ENCODE assay signal across 15 cellular contexts in genomic region chr5:140301136-140301535, GRCh38. TPM values are rescaled to one million over a fixed set of nuclear protein-coding genes. Genes with fewer than 3 reads are reported as not detected.
DNase-seq lines count a peak whose midpoint lies in the region; ATAC-seq and TF ChIP-seq lines count a peak whose summit lies in the region.
"Had no signal": no experiment of that assay in that cellular context is flagged by ENCODE, and none has a peak within 500 bp of the region (broad histone marks: within the 10 kb centered on the region; RNA-seq: fewer than 3 reads in every experiment).

No MANE protein-coding gene starts in this region.

- no peaks in the 10 kb centered on the region for H3K9me3 ChIP-seq in cardiac muscle cell (ENCODE audit: low read depth)
- H3K9me3 ChIP-seq in heart left ventricle, result no peaks in the 10 kb centered on the region
- no peaks in the 10 kb centered on the region for H3K9me3 ChIP-seq in left lung

- no peaks in the 10 kb centered on the region for H3K27me3 Mint-ChIP-seq in activated naive CD8-positive, alpha-beta T cell

- no peak overlapping the region for H3K27ac Mint-ChIP-seq in activated naive CD8-positive, alpha-beta T cell

- TF ChIP-seq CTCF in cardiac muscle cell (IDR thresholded peaks at IDR 0.05; ENCODE audit: low read depth, low read length), result no peak
- TF ChIP-seq CTCF in heart left ventricle (IDR thresholded peaks at IDR 0.05), result no peak
- TF ChIP-seq CTCF in left lung (IDR thresholded peaks at IDR 0.05), result no peak

- no peak for TF ChIP-seq POLR2A in heart left ventricle (IDR thresholded peaks at IDR 0.05)

- WGBS in heart left ventricle, 4 donors, result 44 to 63% (median 52%) methylated on average over 1 of the region's 1 CpG

- DNase-seq in cardiac muscle cell (ENCODE audit: low read depth in 1 of 2, low spot score in 1 of 2) (no peak), heart left ventricle (no peak), left lung (no peak), T-helper 9 cell (no peak), activated gamma-delta T cell (lab: John Stamatoyannopoulos, UW) (no peak)
- no peak for DNase-seq in activated effector memory CD4-positive, alpha-beta T cell treated with anti-CD3 and anti-CD28 coated beads, Interleukin-2, amount 50 U/mL, for 16 hours
- DNase-seq: activated CD4-positive, alpha-beta T cell treated with anti-CD3 and anti-CD28 coated beads for 48 hours; amniotic stem cell; KBM-7; kidney glomerular epithelial cell had no signal

- ATAC-seq in heart left ventricle (no peak), left lung (peak; percentile 27), GM18502 (IDR thresholded peaks at IDR 0.05; ENCODE audit: poor library complexity, unreplicated experiment) (no peak)

- intact Hi-C loops in heart left ventricle (cut with DNase I) (loop anchor here in 7 of 10 donors (5.0 to 10.0 kb wide), 5 partner anchors 34 to 46 kb away; partner anchors contain the start of gene HBEGF (in 3 of the 7)), left lung (cut with DNase I) (no loop called here)

- H3K4me1 ChIP-seq in cardiac muscle cell (ENCODE audit: low read depth), result peaks cover 31% of the 10 kb centered on the region
- peaks cover 3 to 56% (median 41%) of the 10 kb centered on the region in 12 donors for H3K4me1 ChIP-seq in heart left ventricle
- H3K4me1 ChIP-seq in left lung, result peaks cover 7 to 53% of the 10 kb centered on the region in 2 donors

- H3K4me1 Mint-ChIP-seq in activated naive CD8-positive, alpha-beta T cell (ENCODE audit: low read depth), result peaks cover 45% of the 10 kb centered on the region

- H3K4me3 ChIP-seq in cardiac muscle cell, result peak overlapping the region; percentile 57
- H3K4me3 ChIP-seq in heart left ventricle, result peak overlapping the region in 3 of 12 donors; percentile 2 to 87 (median 76)
- H3K4me3 ChIP-seq in left lung, result no peak overlapping the region

- H3K27me3 ChIP-seq in cardiac muscle cell (no peaks in the 10 kb centered on the region), heart left ventricle (no peaks in the 10 kb centered on the region), left lung (no peaks in the 10 kb centered on the region)

- H3K4me3 Mint-ChIP-seq in activated naive CD8-positive, alpha-beta T cell, result peak overlapping the region; percentile 96

- peaks cover 3% of the 10 kb centered on the region for H3K36me3 ChIP-seq in cardiac muscle cell
- H3K36me3 ChIP-seq in heart left ventricle, result peaks cover 0 to 28% (median 19%) of the 10 kb centered on the region in 9 donors
- H3K36me3 ChIP-seq in left lung, result peaks cover 0 to 18% of the 10 kb centered on the region in 2 donors

- H3K27ac ChIP-seq in cardiac muscle cell (no peak overlapping the region), heart left ventricle (peak overlapping the region in 2 of 12 donors; percentile 91 to 94), left lung (peak overlapping the region in 1 of 2 donors; percentile 29)
- H3K27ac ChIP-seq: SK-N-MC had no signal

- H3K9me3 Mint-ChIP-seq in activated naive CD8-positive, alpha-beta T cell (ENCODE audit: low read depth), result no peaks in the 10 kb centered on the region

- peaks cover 8% of the 10 kb centered on the region for H3K36me3 Mint-ChIP-seq in activated naive CD8-positive, alpha-beta T cell

RNA-seq across cellular contexts. Expression of gene PFDN1, which starts 1.8 kb away (rescaled TPM):
- total RNA-seq in cardiac muscle cell, result 129 and 195 TPM in 2 replicates
- polyA plus RNA-seq in cardiac muscle cell, result 113 and 139 TPM in 2 replicates
- 100 to 1,000 TPM in 1 of 9 donors, 10 to 100 TPM in 8; 53.8 to 130 (median 72.3) TPM for total RNA-seq in heart left ventricle
- polyA plus RNA-seq in heart left ventricle, result 100 to 1,000 TPM in 1 of 2 donors, 10 to 100 TPM in 1; 93.8 to 140 TPM
- 10 to 100 TPM; 45.7 to 55.5 TPM for total RNA-seq in left lung

RNA-seq across cellular contexts. Expression of gene HBEGF, which starts 45.3 kb away (rescaled TPM):
- total RNA-seq in cardiac muscle cell (4.9 TPM in 2 replicates), heart left ventricle (10 to 100 TPM; 23.6 to 60.1 (median 34.9) TPM), left lung (10 to 100 TPM; 18.1 to 33.8 TPM)
- polyA plus RNA-seq in cardiac muscle cell (3.7 and 5.1 TPM in 2 replicates), heart left ventricle (10 to 100 TPM; 18.2 to 50.7 TPM)

RNA-seq across cellular contexts. Expression of gene SLC4A9, which starts 58.9 kb away (rescaled TPM):
- total RNA-seq in cardiac muscle cell (not detected in 2 replicates), heart left ventricle (under 1 TPM in 4 of 9 donors, not detected in 5; 0.08 to 0.20 (median 0.15) TPM), left lung (not detected)
- polyA plus RNA-seq in cardiac muscle cell (0.06 TPM in 1 of 2 replicates, not detected in the other), heart left ventricle (under 1 TPM in 1 of 2 donors, not detected in 1; 0.08 TPM)
- total RNA-seq: dermis microvascular lymphatic vessel endothelial cell, osteocyte had no signal

Comparison
In these comparisons a context has a peak if more than half of its experiments do, and no peak if none do; other contexts are left out.
1. intact Hi-C loops: an anchor here in heart left ventricle (5.0 to 10.0 kb wide); none called in left lung.